In the genomic region with DNA sequence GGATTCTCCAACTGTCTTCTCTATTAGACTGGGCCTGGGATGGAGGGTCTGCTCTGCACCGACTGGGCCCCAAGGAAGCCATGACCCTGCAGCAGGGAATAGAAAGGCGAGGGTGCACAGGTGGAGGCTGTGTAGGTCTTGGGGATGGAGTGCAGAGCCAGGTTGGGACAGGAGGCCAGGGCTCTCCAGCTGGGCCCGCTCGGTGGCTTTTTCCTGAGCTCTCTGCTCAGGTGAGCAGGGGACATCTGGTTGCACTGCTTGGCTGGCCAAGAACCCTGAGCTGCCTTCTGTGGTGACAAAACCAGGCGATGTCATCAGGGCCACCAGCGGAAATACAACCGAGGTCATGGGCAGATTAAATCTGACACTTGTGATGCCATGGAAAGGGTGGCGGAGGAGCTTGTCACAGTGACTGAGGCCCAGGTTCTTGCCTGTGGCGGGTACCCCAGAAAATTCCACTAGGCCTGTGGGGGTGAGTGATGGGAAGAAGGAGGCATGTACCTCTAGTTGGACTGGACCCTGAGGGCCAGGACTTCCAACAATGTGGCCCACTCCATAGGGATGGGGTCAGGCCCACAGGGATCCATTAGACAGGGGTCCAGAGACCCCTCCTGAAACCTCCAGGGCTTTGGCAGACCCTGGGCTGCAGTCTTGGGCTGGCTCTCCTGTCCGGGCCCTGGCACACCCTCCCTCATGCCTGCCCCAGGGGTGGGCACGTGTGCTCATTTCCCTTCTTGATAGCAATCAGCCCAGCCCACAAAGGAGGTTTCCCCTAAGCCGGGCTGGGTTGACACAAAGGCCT, we compare ENCODE assay signal across 11 cellular contexts. TPM values are rescaled to one million over a fixed set of nuclear protein-coding genes. Genes with fewer than 3 reads are reported as not detected.
DNase-seq lines count a peak whose midpoint lies in the region; ATAC-seq and TF ChIP-seq lines count a peak whose summit lies in the region.
"Had no signal": no experiment of that assay in that cellular context is flagged by ENCODE, and none has a peak within 500 bp of the region (broad histone marks: within the 10 kb centered on the region; RNA-seq: fewer than 3 reads in every experiment).

No MANE protein-coding gene starts in this region.

- no peaks in the 10 kb centered on the region for H3K9me3 Mint-ChIP-seq in activated CD8-positive, alpha-beta T cell treated with anti-CD3 and anti-CD28 coated beads, Interleukin-2, amount 10 ng/mL, durations not matched to agents 7 days and 5 days (ENCODE audit: insufficient read depth)
- H3K9me3 Mint-ChIP-seq in glutamatergic neuron (ENCODE audit: unreplicated experiment) (peaks cover 1% of the 10 kb centered on the region), MCF 10A (ENCODE audit: unreplicated experiment) (no peaks in the 10 kb centered on the region)
- no peaks in the 10 kb centered on the region for H3K9me3 Mint-ChIP-seq in stimulated activated naive CD8-positive, alpha-beta T cell treated with anti-CD3 and anti-CD28 coated beads, Interleukin-15, Interleukin-2, amounts not matched to agents 100 ng/mL and 50 ng/mL, for 24 hours
- H3K9me3 Mint-ChIP-seq: naive B cell had no signal

- H3K27me3 Mint-ChIP-seq in activated CD8-positive, alpha-beta T cell treated with anti-CD3 and anti-CD28 coated beads, Interleukin-2, amount 10 ng/mL, durations not matched to agents 7 days and 5 days (ENCODE audit: low read depth) = peaks cover 19% of the 10 kb centered on the region
- peaks cover 9% of the 10 kb centered on the region for H3K27me3 Mint-ChIP-seq in glutamatergic neuron (ENCODE audit: unreplicated experiment)
- H3K27me3 Mint-ChIP-seq in stimulated activated naive CD8-positive, alpha-beta T cell treated with anti-CD3 and anti-CD28 coated beads, Interleukin-15, Interleukin-2, amounts not matched to agents 100 ng/mL and 50 ng/mL, for 24 hours = no peaks in the 10 kb centered on the region
- H3K27me3 Mint-ChIP-seq in MCF 10A (ENCODE audit: insufficient read depth, unreplicated experiment) = peaks cover 21% of the 10 kb centered on the region

- POLR2A ChIA-PET in activated CD8-positive, alpha-beta T cell treated with anti-CD3 and anti-CD28 coated beads, Interleukin-2, amount 10 ng/mL, durations not matched to agents 7 days and 5 days (lab: Charles Lee) = interaction anchor here (0.9 kb wide), 1 partner anchor 37 kb away, joined by 3 read pairs; no protein-coding TSS in a partner anchor
- POLR2A ChIA-PET in MCF 10A (lab: Yijun Ruan, JAX) = no interaction called here

- peak; percentile 69 for ATAC-seq in activated CD8-positive, alpha-beta T cell treated with anti-CD3 and anti-CD28 coated beads, Interleukin-2, amount 10 ng/mL, durations not matched to agents 7 days and 5 days
- ATAC-seq in HG03175 (IDR thresholded peaks at IDR 0.05; ENCODE audit: unreplicated experiment) = no peak

- DNase-seq in activated T-cell treated with anti-CD3 and anti-CD28 coated beads for 1 hour (ENCODE audit: low read depth) (peak; percentile 32), activated T-cell treated with anti-CD3 and anti-CD28 coated beads for 4 hours (no peak), glutamatergic neuron (peak; percentile 2), MCF 10A (ENCODE audit: unreplicated experiment) (no peak), NCI-H2196 (lab: John Stamatoyannopoulos, UW; ENCODE audit: unreplicated experiment) (no peak)
- peak; percentile 74 for DNase-seq in activated CD8-positive, alpha-beta T cell treated with anti-CD3 and anti-CD28 coated beads, Interleukin-2, amount 10 ng/mL, durations not matched to agents 7 days and 5 days
- DNase-seq: anterior cingulate cortex, naive B cell had no signal

- intact Hi-C loops in MCF 10A (cut with micrococcal nuclease) = no loop called here

- no peak overlapping the region for H3K4me3 Mint-ChIP-seq in activated CD8-positive, alpha-beta T cell treated with anti-CD3 and anti-CD28 coated beads, Interleukin-2, amount 10 ng/mL, durations not matched to agents 7 days and 5 days
- H3K4me3 Mint-ChIP-seq in glutamatergic neuron (ENCODE audit: unreplicated experiment) (no peak overlapping the region), MCF 10A (ENCODE audit: unreplicated experiment) (no peak overlapping the region)
- peak overlapping the region; percentile 47 for H3K4me3 Mint-ChIP-seq in stimulated activated naive CD8-positive, alpha-beta T cell treated with anti-CD3 and anti-CD28 coated beads, Interleukin-15, Interleukin-2, amounts not matched to agents 100 ng/mL and 50 ng/mL, for 24 hours

- TF ChIP-seq CTCF in glutamatergic neuron (IDR thresholded peaks at IDR 0.05; ENCODE audit: partially characterized antibody, unreplicated experiment) (no peak), MCF 10A (IDR thresholded peaks at IDR 0.05; ENCODE audit: unreplicated experiment) (no peak)

- CTCF ChIA-PET in activated CD8-positive, alpha-beta T cell treated with anti-CD3 and anti-CD28 coated beads, Interleukin-2, amount 10 ng/mL, durations not matched to agents 7 days and 5 days (lab: Charles Lee) = interaction anchor here (0.6 to 3.8 kb wide), 4 partner anchors 48 to 633 kb away, joined by 3 to 23 read pairs (median 4); no protein-coding TSS in a partner anchor
- CTCF ChIA-PET in MCF 10A (lab: Yijun Ruan, JAX) = interaction anchor here (2.4 to 4.3 kb wide), 2 partner anchors 8 to 467 kb away, joined by 6 to 34 read pairs; no protein-coding TSS in a partner anchor

- H3K4me1 Mint-ChIP-seq in activated CD8-positive, alpha-beta T cell treated with anti-CD3 and anti-CD28 coated beads, Interleukin-2, amount 10 ng/mL, durations not matched to agents 7 days and 5 days (ENCODE audit: low read depth) = peaks cover 74% of the 10 kb centered on the region
- H3K4me1 Mint-ChIP-seq in glutamatergic neuron (ENCODE audit: low read depth, unreplicated experiment) (peaks cover 7% of the 10 kb centered on the region), MCF 10A (ENCODE audit: insufficient read depth, unreplicated experiment) (no peaks in the 10 kb centered on the region)
- H3K4me1 Mint-ChIP-seq in stimulated activated naive CD8-positive, alpha-beta T cell treated with anti-CD3 and anti-CD28 coated beads, Interleukin-15, Interleukin-2, amounts not matched to agents 100 ng/mL and 50 ng/mL, for 24 hours (ENCODE audit: low read depth) = peaks cover 64% of the 10 kb centered on the region

- H3K27ac Mint-ChIP-seq in activated CD8-positive, alpha-beta T cell treated with anti-CD3 and anti-CD28 coated beads, Interleukin-2, amount 10 ng/mL, durations not matched to agents 7 days and 5 days = peak overlapping the region; percentile 84
- H3K27ac Mint-ChIP-seq in glutamatergic neuron (ENCODE audit: unreplicated experiment) (no peak overlapping the region), MCF 10A (ENCODE audit: low read depth, unreplicated experiment) (no peak overlapping the region)
- peak overlapping the region; percentile 92 for H3K27ac Mint-ChIP-seq in stimulated activated naive CD8-positive, alpha-beta T cell treated with anti-CD3 and anti-CD28 coated beads, Interleukin-15, Interleukin-2, amounts not matched to agents 100 ng/mL and 50 ng/mL, for 24 hours
- H3K27ac Mint-ChIP-seq: naive B cell had no signal

- BruUV-seq in MCF 10A (replicated peaks; lab: Mats Ljungman, UMichigan) = no TSS peak

- H3K36me3 Mint-ChIP-seq in activated CD8-positive, alpha-beta T cell treated with anti-CD3 and anti-CD28 coated beads, Interleukin-2, amount 10 ng/mL, durations not matched to agents 7 days and 5 days (ENCODE audit: low read depth) = no peaks in the 10 kb centered on the region
- H3K36me3 Mint-ChIP-seq in glutamatergic neuron (ENCODE audit: unreplicated experiment) (no peaks in the 10 kb centered on the region), MCF 10A (ENCODE audit: insufficient read depth, unreplicated experiment) (no peaks in the 10 kb centered on the region)
- no peaks in the 10 kb centered on the region for H3K36me3 Mint-ChIP-seq in stimulated activated naive CD8-positive, alpha-beta T cell treated with anti-CD3 and anti-CD28 coated beads, Interleukin-15, Interleukin-2, amounts not matched to agents 100 ng/mL and 50 ng/mL, for 24 hours (ENCODE audit: low read depth)
- H3K36me3 Mint-ChIP-seq: naive B cell had no signal

RNA-seq across cellular contexts. Expression of a gene that starts 4.4 kb away (rescaled TPM):
- not detected for total RNA-seq in activated CD8-positive, alpha-beta T cell treated with anti-CD3 and anti-CD28 coated beads, Interleukin-2, amount 10 ng/mL, durations not matched to agents 7 days and 5 days
- total RNA-seq in glutamatergic neuron (ENCODE audit: unreplicated experiment) = not detected
- total RNA-seq in MCF 10A (2022) = not detected in 2 replicates
- total RNA-seq: RPMI7951 had no signal

RNA-seq across cellular contexts. Expression of a gene that starts 17.6 kb away (rescaled TPM):
- under 1 TPM; 0.55 to 0.61 TPM for total RNA-seq in activated CD8-positive, alpha-beta T cell treated with anti-CD3 and anti-CD28 coated beads, Interleukin-2, amount 10 ng/mL, durations not matched to agents 7 days and 5 days
- total RNA-seq in glutamatergic neuron (ENCODE audit: unreplicated experiment) = not detected
- total RNA-seq in MCF 10A (2022) = not detected in 2 replicates

RNA-seq across cellular contexts. Expression of a gene that starts 44.6 kb away (rescaled TPM):
- 10 to 100 TPM; 20.8 to 21.5 TPM for total RNA-seq in activated CD8-positive, alpha-beta T cell treated with anti-CD3 and anti-CD28 coated beads, Interleukin-2, amount 10 ng/mL, durations not matched to agents 7 days and 5 days
- total RNA-seq in glutamatergic neuron (ENCODE audit: unreplicated experiment) (8.1 TPM), MCF 10A (2022) (not detected in 2 replicates)
- total RNA-seq: RPMI7951 had no signal

Comparison
In these comparisons a context has a peak if more than half of its experiments do, and no peak if none do; other contexts are left out.
1. DNase-seq: peak in activated T-cell treated with anti-CD3 and anti-CD28 coated beads for 1 hour (single experiment), activated CD8-positive, alpha-beta T cell treated with anti-CD3 and anti-CD28 coated beads, Interleukin-2, amount 10 ng/mL, durations not matched to agents 7 days and 5 days (single experiment) and glutamatergic neuron (single experiment); none in activated T-cell treated with anti-CD3 and anti-CD28 coated beads for 4 hours (single experiment), MCF 10A (single experiment) and NCI-H2196 (single experiment).
2. H3K27ac Mint-ChIP-seq: peak in activated CD8-positive, alpha-beta T cell treated with anti-CD3 and anti-CD28 coated beads, Interleukin-2, amount 10 ng/mL, durations not matched to agents 7 days and 5 days (single experiment) and stimulated activated naive CD8-positive, alpha-beta T cell treated with anti-CD3 and anti-CD28 coated beads, Interleukin-15, Interleukin-2, amounts not matched to agents 100 ng/mL and 50 ng/mL, for 24 hours (single experiment); none in glutamatergic neuron (single experiment) and MCF 10A (single experiment).